ENCODE assay signal across 9 cellular contexts in genomic region chr2:171432969-171433762, GRCh38. TPM values are rescaled to one million over a fixed set of nuclear protein-coding genes. Genes with fewer than 3 reads are reported as not detected.
A peak's percentile ranks its signal among the peaks of the same experiment; 100 is the strongest.
DNase-seq lines count a peak whose midpoint lies in the region; ATAC-seq, FAIRE-seq and TF ChIP-seq lines count a peak whose summit lies in the region.
"Had no signal": no experiment of that assay in that cellular context is flagged by ENCODE, and none has a peak within 500 bp of the region (broad histone marks: within the 10 kb centered on the region; RNA-seq: fewer than 3 reads in every experiment).

No MANE protein-coding gene starts in this region.

- peak overlapping the region; percentile 93 for H3K23ac ChIP-seq in IMR-90 (ENCODE audit: low read depth, low read length)

- peaks cover 7% of the 10 kb centered on the region for H3K9me1 ChIP-seq in IMR-90 (ENCODE audit: insufficient read depth, low read length)
- peaks cover 1% of the 10 kb centered on the region for H3K9me1 ChIP-seq in keratinocyte (ENCODE audit: control insufficient read depth, extremely low read depth, insufficient read depth, low read length)

- peak overlapping the region; percentile 87; the same call in 2 of the 3 replicates for H2BK15ac ChIP-seq in IMR-90 (ENCODE audit: low read depth, low read length)

- peak; percentile 84 for FAIRE-seq in keratinocyte (lab: Jason Lieb, UNC)
- FAIRE-seq: colon had no signal

- peak overlapping the region; percentile 31; the same call in 1 of the 2 replicates for H4K5ac ChIP-seq in IMR-90 (ENCODE audit: low read depth, low read length)

- peak overlapping the region; percentile 68 for H4K91ac ChIP-seq in IMR-90 (ENCODE audit: insufficient read depth, low read depth, low read length)

- H3K79me2 ChIP-seq in keratinocyte (ENCODE audit: control insufficient read depth, insufficient read depth, low read length), result peaks cover 53% of the 10 kb centered on the region

- H2AK9ac ChIP-seq in IMR-90 (replicated peaks; ENCODE audit: low read depth, low read length, poor library complexity), result peak overlapping the region; percentile 98

- H2AFZ ChIP-seq in IMR-90 (replicated peaks; ENCODE audit: low read length, poor library complexity), result peak overlapping the region; percentile 99
- H2AFZ ChIP-seq in keratinocyte (ENCODE audit: control insufficient read depth, low read length), result peak overlapping the region; percentile 71

- POLR2A ChIA-PET in IMR-90 (lab: Charles Lee; ENCODE audit: unreplicated experiment), result interaction anchor here (0.6 kb wide), 1 partner anchor 354 kb away, joined by 7 read pairs; no protein-coding TSS in a partner anchor

- peak overlapping the region; percentile 66; the same call in 1 of the 2 replicates for H3K56ac ChIP-seq in IMR-90 (ENCODE audit: extremely low read depth, insufficient read depth, low read length)

- CTCF ChIA-PET in IMR-90 (lab: Yijun Ruan, JAX), result interaction anchor here (0.6 to 1.9 kb wide), 6 partner anchors 14 to 1861 kb away, joined by 3 to 7 read pairs (median 3); no protein-coding TSS in a partner anchor

- H4K20me1 ChIP-seq in IMR-90 (ENCODE audit: insufficient read depth, low read length) (no peaks in the 10 kb centered on the region; the same call in 1 of the 2 replicates), keratinocyte (ENCODE audit: control insufficient read depth, extremely low read depth, insufficient read depth, low read length) (no peaks in the 10 kb centered on the region)

- H3K9ac ChIP-seq in IMR-90 (ENCODE audit: low read depth, low read length) (peak overlapping the region; percentile 84), keratinocyte (ENCODE audit: control insufficient read depth, extremely low read depth, insufficient read depth, low read length) (peak overlapping the region; percentile 97)

- WGBS in IMR-90 (ENCODE audit: extremely low coverage in 2 of 2, insufficient read length in 1 of 2), 2 experiments, result no CpG with 5 or more reads among the region's 20 CpGs

- TF ChIP-seq POLR2A in IMR-90 (IDR thresholded peaks at IDR 0.05; ENCODE audit: low read depth, low read length), result no peak

- intact Hi-C loops in IMR-90 (cut with micrococcal nuclease), result no loop called here

- peak overlapping the region; percentile 93 for H3K4me3 ChIP-seq in IMR-90 (ENCODE audit: insufficient read depth, low read depth, low read length)
- peak overlapping the region; percentile 71 for H3K4me3 ChIP-seq in SJSA1
- H3K4me3 ChIP-seq in astrocyte of the spinal cord (ENCODE audit: low read depth, low read length), result peak overlapping the region; percentile 77
- peak overlapping the region; percentile 82 to 97 (median 92) for H3K4me3 ChIP-seq in keratinocyte (ENCODE audit: control insufficient read depth in 2 of 3, extremely low read depth in 1 of 3, insufficient read depth in 2 of 3, low read depth in 1 of 3, low read length in 3 of 3)

- H3K18ac ChIP-seq in IMR-90 (ENCODE audit: low read depth, low read length), result peak overlapping the region; percentile 42

- peak overlapping the region; percentile 85 for H3K4me2 ChIP-seq in IMR-90 (ENCODE audit: low read depth, low read length)
- H3K4me2 ChIP-seq in keratinocyte (ENCODE audit: control insufficient read depth, extremely low read depth, insufficient read depth, low read depth, low read length), result peak overlapping the region; percentile 100

- H4K8ac ChIP-seq in IMR-90 (ENCODE audit: low read depth in 2 of 2, low read length in 2 of 2), result peak overlapping the region; percentile 56 to 78

- in situ Hi-C loops in IMR-90 (cut with MboI; ENCODE audit: low sequenced_read_pairs), result no loop called here
- in situ Hi-C loops in astrocyte of the spinal cord (cut with HindIII; ENCODE audit: low sequenced_read_pairs), result no loop called here

- H2BK120ac ChIP-seq in IMR-90 (ENCODE audit: low read depth, low read length), result peak overlapping the region; percentile 74

- H3K4me1 ChIP-seq in IMR-90 (ENCODE audit: control insufficient read depth, insufficient read depth, low read length) (peaks cover 9% of the 10 kb centered on the region), SJSA1 (replicated peaks) (peaks cover 10% of the 10 kb centered on the region), keratinocyte (ENCODE audit: control insufficient read depth, extremely low read depth, insufficient read depth, low read length) (peaks cover 24% of the 10 kb centered on the region)

- peaks cover 26 to 41% of the 10 kb centered on the region in 2 experiments for H3K79me1 ChIP-seq in IMR-90 (ENCODE audit: low read depth in 1 of 2, low read length in 2 of 2)

- H3K9me3 ChIP-seq in IMR-90 (ENCODE audit: control insufficient read depth, insufficient read depth, low read length) (no peaks in the 10 kb centered on the region), SJSA1 (replicated peaks) (peaks cover 8% of the 10 kb centered on the region), keratinocyte (ENCODE audit: control insufficient read depth, low read depth, low read length) (no peaks in the 10 kb centered on the region)

- peak overlapping the region; percentile 88 for H3K14ac ChIP-seq in IMR-90 (replicated peaks; ENCODE audit: low read depth, low read length)

- DNase-seq in ELR (ENCODE audit: low read depth) (peak; percentile 58), IMR-90 (peak; percentile 18), SJSA1 (ENCODE audit: low read depth in 1 of 2, low spot score in 2 of 2) (no peak), astrocyte of the spinal cord (ENCODE audit: low read depth, low spot score) (peak; percentile 27), keratinocyte (ENCODE audit: low read depth, low spot score) (no peak), hippocampal formation (lab: John Stamatoyannopoulos, UW) (no peak)
- DNase-seq in stimulated activated CD4-positive, alpha-beta T cell treated with anti-CD3 and anti-CD28 coated beads, Interleukin-2, amount 100 ng/mL, for 48 hours, result peak; percentile 23 to 37

- TSS peak; percentile 57 for BruUV-seq in IMR-90 (replicated peaks; lab: Mats Ljungman, UMichigan)

- H3K27ac ChIP-seq in IMR-90 (ENCODE audit: insufficient read depth, low read length), result peak overlapping the region; percentile 81
- peak overlapping the region; percentile 48 for H3K27ac ChIP-seq in SJSA1
- H3K27ac ChIP-seq in keratinocyte (ENCODE audit: control insufficient read depth, insufficient read depth, low read length), result peak overlapping the region; percentile 99

- TF ChIP-seq CTCF in IMR-90 (conservative IDR thresholded peaks at IDR 0.05; ENCODE audit: low read depth, low read length) (no peak), astrocyte of the spinal cord (IDR thresholded peaks at IDR 0.05; ENCODE audit: low read depth, low read length) (no peak), keratinocyte (optimal IDR thresholded peaks at IDR 0.05 in 1 of 3, IDR thresholded peaks at IDR 0.05 in 1 of 3, conservative IDR thresholded peaks at IDR 0.05 in 1 of 3; ENCODE audit: extremely low read depth in 1 of 3, insufficient read depth in 2 of 3, low read length in 3 of 3) (no peak)

- H3K36me3 ChIP-seq in IMR-90 (ENCODE audit: control insufficient read depth, insufficient read depth, low read length) (no peaks in the 10 kb centered on the region), SJSA1 (peaks cover 32% of the 10 kb centered on the region), keratinocyte (ENCODE audit: control insufficient read depth in 2 of 2, extremely low read depth in 1 of 2, insufficient read depth in 2 of 2, low read length in 2 of 2) (peaks cover 0 to 8% of the 10 kb centered on the region in 2 experiments)

- dilution Hi-C loops in IMR-90 (cut with HindIII; ENCODE audit: low sequenced_read_pairs, unreplicated experiment), result no loop called here
- dilution Hi-C loops in keratinocyte (cut with MboI; ENCODE audit: extremely low pct_ligation_motif_present, low sequenced_read_pairs), result no loop called here

- ATAC-seq in IMR-90 (ENCODE audit: low read depth), result no peak; the same call in 1 of the 2 replicates
- no peak for ATAC-seq in HG02588 (IDR thresholded peaks at IDR 0.05; ENCODE audit: unreplicated experiment)

- H3K27me3 ChIP-seq in IMR-90 (ENCODE audit: control insufficient read depth, insufficient read depth, low read length) (no peaks in the 10 kb centered on the region), SJSA1 (replicated peaks) (no peaks in the 10 kb centered on the region), keratinocyte (ENCODE audit: control insufficient read depth, extremely low read depth, insufficient read depth, low read length) (no peaks in the 10 kb centered on the region)

- H2AK5ac ChIP-seq in IMR-90 (ENCODE audit: low read depth, low read length), result peak overlapping the region; percentile 94

- H3K4ac ChIP-seq in IMR-90 (ENCODE audit: low read depth, low read length), result peak overlapping the region; percentile 89

- TF ChIP-seq RAD21 in IMR-90 (IDR thresholded peaks at IDR 0.05; ENCODE audit: low read length), result no peak

- peak overlapping the region; percentile 74 for H2BK5ac ChIP-seq in IMR-90 (ENCODE audit: low read depth, low read length, poor library complexity, severe bottlenecking)

- peak overlapping the region; percentile 59 for H2BK20ac ChIP-seq in IMR-90 (ENCODE audit: low read depth, low read length)

RNA-seq across cellular contexts. Expression of gene METTL8, which starts 0.6 kb away (rescaled TPM):
- 10.6 and 20.0 TPM in 2 replicates for total RNA-seq in IMR-90 (2012; rRNA removed)
- polyA plus RNA-seq in IMR-90 (2012; rRNA removed), result 6.4 and 6.9 TPM in 2 replicates
- 2.0 and 4.4 TPM in 2 replicates for polyA plus RNA-seq in IMR-90 (2012; cell fraction: cytosol; rRNA removed)
- 1.8 and 5.5 TPM in 2 replicates for polyA plus RNA-seq in IMR-90 (2012; cell fraction: nucleus; rRNA removed; ENCODE audit: low replicate concordance)
- total RNA-seq in SJSA1 (2014; rRNA removed; shearing (Covaris generic)), result 19.5 and 60.7 TPM in 2 replicates
- polyA plus RNA-seq in keratinocyte, result 43.7 to 81.2 TPM (median 44.5 TPM) in 3 replicates
- 65.7 TPM for polyA plus RNA-seq in keratinocyte (2011; ENCODE audit: low read depth)
- 38.5 and 81.6 TPM in 2 replicates for polyA plus RNA-seq in keratinocyte (2011; cell fraction: cytosol; rRNA removed)
- 47.4 and 66.0 TPM in 2 replicates for polyA plus RNA-seq in keratinocyte (2011; cell fraction: nucleus; rRNA removed)
- polyA plus RNA-seq in keratinocyte (2012; ENCODE audit: low replicate concordance), result 29.8 and 39.9 TPM in 2 replicates
- polyA minus RNA-seq in keratinocyte, result 17.9 to 54.3 TPM (median 30.3 TPM) in 3 replicates
- polyA minus RNA-seq in keratinocyte (2011; cell fraction: cytosol; rRNA and poly(A)+ RNA removed), result 27.4 TPM
- 29.4 and 67.4 TPM in 2 replicates for polyA minus RNA-seq in keratinocyte (2011; cell fraction: nucleus; rRNA and poly(A)+ RNA removed)

RNA-seq across cellular contexts. Expression of gene DCAF17, which starts 0.9 kb away (rescaled TPM):
- total RNA-seq in IMR-90 (2012; rRNA removed), result 13.1 and 22.8 TPM in 2 replicates
- polyA plus RNA-seq in IMR-90 (2012; rRNA removed), result 5.0 and 6.7 TPM in 2 replicates
- polyA plus RNA-seq in IMR-90 (2012; cell fraction: cytosol; rRNA removed), result 0.98 and 1.5 TPM in 2 replicates
- 1.9 and 10.9 TPM in 2 replicates for polyA plus RNA-seq in IMR-90 (2012; cell fraction: nucleus; rRNA removed; ENCODE audit: low replicate concordance)
- total RNA-seq in SJSA1 (2014; rRNA removed; shearing (Covaris generic)), result 15.9 and 21.2 TPM in 2 replicates
- polyA plus RNA-seq in keratinocyte, result 11.8 to 22.9 TPM (median 16.6 TPM) in 3 replicates
- 2.2 TPM for polyA plus RNA-seq in keratinocyte (2011; ENCODE audit: low read depth)
- polyA plus RNA-seq in keratinocyte (2011; cell fraction: cytosol; rRNA removed), result 9.6 and 19.1 TPM in 2 replicates
- 19.5 and 25.4 TPM in 2 replicates for polyA plus RNA-seq in keratinocyte (2011; cell fraction: nucleus; rRNA removed)
- polyA plus RNA-seq in keratinocyte (2012; ENCODE audit: low replicate concordance), result 8.5 and 11.8 TPM in 2 replicates
- 12.5 to 38.5 TPM (median 21.1 TPM) in 3 replicates for polyA minus RNA-seq in keratinocyte
- polyA minus RNA-seq in keratinocyte (2011; cell fraction: cytosol; rRNA and poly(A)+ RNA removed), result 13.6 TPM
- 20.5 and 32.6 TPM in 2 replicates for polyA minus RNA-seq in keratinocyte (2011; cell fraction: nucleus; rRNA and poly(A)+ RNA removed)

Comparison
In these comparisons a context has a peak if more than half of its experiments do, and no peak if none do; other contexts are left out.
1. DNase-seq: peak in ELR (single experiment), IMR-90 (single experiment), astrocyte of the spinal cord (single experiment) and stimulated activated CD4-positive, alpha-beta T cell treated with anti-CD3 and anti-CD28 coated beads, Interleukin-2, amount 100 ng/mL, for 48 hours (2 of 2); none in SJSA1 (0 of 2), keratinocyte (single experiment) and hippocampal formation (0 of 2).
2. H3K27ac ChIP-seq: peak in every context shown above with its lines; median percentile 99 in keratinocyte; 81 in IMR-90; 48 in SJSA1.
3. Peak in every context shown above with its lines, with median percentiles within 50 percentile points of each other: H3K4me3 ChIP-seq.